Comparison of ENCODE assay signal across 1 cellular context in genomic region chr2:27303093-27304025, GRCh38.
TF ChIP-seq lines count a peak whose summit lies in the region.

No MANE protein-coding gene starts in this region.

TF ChIP-seq in GM12878, 131 proteins besides CTCF, POLR2A, EP300 and RAD21 (continued from another document):
- TF ChIP-seq PRDM15 (CRISPR knock-in tag; IDR thresholded peaks at IDR 0.05) (no peak), ZNF622 (IDR thresholded peaks at IDR 0.05) (no peak), ATF3 (IDR thresholded peaks at IDR 0.05; ENCODE audit: borderline replicate concordance, extremely low read depth, low read depth, low read length) (no peak), HCFC1 (IDR thresholded peaks at IDR 0.05; ENCODE audit: low read length) (no peak)
